ENCODE assay signal across 24 cellular contexts in the genomic region with DNA sequence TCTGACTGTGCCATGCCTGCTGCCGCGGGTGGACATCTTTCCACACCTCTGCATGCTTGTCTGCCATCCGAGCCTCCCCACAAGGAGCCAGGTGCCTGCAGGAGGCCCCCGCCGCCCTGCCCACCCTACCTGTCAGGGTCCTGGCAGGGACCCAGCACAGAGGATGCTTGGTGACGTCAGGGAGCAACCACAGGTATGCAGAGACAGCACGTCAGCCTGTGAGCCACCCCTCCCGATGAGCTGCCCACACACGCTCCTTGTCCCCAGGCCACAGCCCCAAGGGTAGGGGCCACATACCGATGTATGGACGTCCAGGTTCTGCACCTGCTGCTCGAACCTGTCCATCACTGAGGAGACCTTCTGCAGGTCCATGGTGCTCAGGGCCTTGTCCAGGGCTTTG. TPM values are rescaled to one million over a fixed set of nuclear protein-coding genes. Genes with fewer than 3 reads are reported as not detected.
"Had no signal": no experiment of that assay in that cellular context is flagged by ENCODE, and none has a peak within 500 bp of the region (broad histone marks: within the 10 kb centered on the region; RNA-seq: fewer than 3 reads in every experiment).

No MANE protein-coding gene starts in this region.

- H3K4me1 ChIP-seq: psoas muscle, right lobe of liver, tibial artery, upper lobe of right lung, vagina had no signal

- H3K27me3 Mint-ChIP-seq: dendritic cell treated with granulocyte-macrophage colony-stimulating factor and Interleukin-4, amounts not matched to agents 40 ng/mL and 50 ng/mL, for 4 days; naive B cell; stimulated activated memory B cell treated with anti-CD40 and anti-IgM and Interleukin-4, amounts not matched to agents 10 μg/mL and 1 μg/mL and 100 μg/mL, for 72 hours; stimulated activated naive CD8-positive, alpha-beta T cell treated with anti-CD3 and anti-CD28 coated beads, Interleukin-15, Interleukin-2, amounts not matched to agents 100 ng/mL and 50 ng/mL, for 24 hours had no signal

- DNase-seq: endodermal cell; glutamatergic neuron; left colon; left ventricle myocardium superior; mesendoderm; naive B cell; psoas muscle; retina; right lobe of liver; stimulated activated CD4-positive, alpha-beta T cell treated with anti-CD3 and anti-CD28 coated beads, Interleukin-4, amount 100 ng/mL, for 1 hour; stimulated activated CD8-positive, alpha-beta memory T cell treated with anti-CD3 and anti-CD28 coated beads, Interleukin-4, amount 100 ng/mL, for 48 hours; tibial artery; upper lobe of right lung had no signal

- H3K27me3 ChIP-seq: gastroesophageal sphincter, right lobe of liver, tibial artery, upper lobe of right lung, vagina had no signal

- FAIRE-seq: colon, endothelial cell of umbilical vein had no signal

- H3K9me3 Mint-ChIP-seq: dendritic cell treated with granulocyte-macrophage colony-stimulating factor and Interleukin-4, amounts not matched to agents 40 ng/mL and 50 ng/mL, for 4 days; endodermal cell; naive B cell; nephron; stimulated activated memory B cell treated with anti-CD40 and anti-IgM and Interleukin-4, amounts not matched to agents 10 μg/mL and 1 μg/mL and 100 μg/mL, for 72 hours; stimulated activated naive CD8-positive, alpha-beta T cell treated with anti-CD3 and anti-CD28 coated beads, Interleukin-15, Interleukin-2, amounts not matched to agents 100 ng/mL and 50 ng/mL, for 24 hours had no signal

- H3K4me3 Mint-ChIP-seq: dendritic cell treated with granulocyte-macrophage colony-stimulating factor and Interleukin-4, amounts not matched to agents 40 ng/mL and 50 ng/mL, for 4 days; endodermal cell; naive B cell; nephron; stimulated activated memory B cell treated with anti-CD40 and anti-IgM and Interleukin-4, amounts not matched to agents 10 μg/mL and 1 μg/mL and 100 μg/mL, for 72 hours; stimulated activated naive CD8-positive, alpha-beta T cell treated with anti-CD3 and anti-CD28 coated beads, Interleukin-15, Interleukin-2, amounts not matched to agents 100 ng/mL and 50 ng/mL, for 24 hours had no signal

- H3K27ac Mint-ChIP-seq: dendritic cell treated with granulocyte-macrophage colony-stimulating factor and Interleukin-4, amounts not matched to agents 40 ng/mL and 50 ng/mL, for 4 days; endodermal cell; nephron; stimulated activated memory B cell treated with anti-CD40 and anti-IgM and Interleukin-4, amounts not matched to agents 10 μg/mL and 1 μg/mL and 100 μg/mL, for 72 hours; stimulated activated naive CD8-positive, alpha-beta T cell treated with anti-CD3 and anti-CD28 coated beads, Interleukin-15, Interleukin-2, amounts not matched to agents 100 ng/mL and 50 ng/mL, for 24 hours had no signal

- H3K27ac ChIP-seq: gastroesophageal sphincter, psoas muscle, right lobe of liver, tibial artery, upper lobe of right lung, vagina had no signal

- H3K4me1 Mint-ChIP-seq: nephron; stimulated activated memory B cell treated with anti-CD40 and anti-IgM and Interleukin-4, amounts not matched to agents 10 μg/mL and 1 μg/mL and 100 μg/mL, for 72 hours had no signal

- H3K9me3 ChIP-seq: gastroesophageal sphincter, psoas muscle, right lobe of liver, tibial artery, upper lobe of right lung, vagina had no signal

- ATAC-seq: gastroesophageal sphincter; left colon; left ventricle myocardium superior; psoas muscle; right lobe of liver; stimulated activated memory B cell treated with anti-CD40 and anti-IgM and Interleukin-4, amounts not matched to agents 10 μg/mL and 1 μg/mL and 100 μg/mL, for 72 hours; upper lobe of right lung had no signal

- H3K4me3 ChIP-seq: gastroesophageal sphincter, lung, psoas muscle, right lobe of liver, tibial artery, upper lobe of right lung, vagina had no signal

RNA-seq across cellular contexts. Expression of gene DPEP1, which starts 33.5 kb away (rescaled TPM):
- total RNA-seq: esophagus mucosa, left ventricle myocardium superior, psoas muscle, vagina had no signal
- polyA plus RNA-seq: fibroblast of lung had no signal
